ENCODE assay signal across 12 cellular contexts in genomic region chr10:47753871-47754270, GRCh38. TPM values are rescaled to one million over a fixed set of nuclear protein-coding genes. Genes with fewer than 3 reads are reported as not detected.
DNase-seq lines count a peak whose midpoint lies in the region; ATAC-seq, FAIRE-seq and TF ChIP-seq lines count a peak whose summit lies in the region.
"Not testable (repeated sequence)": the region's sequence is repeated elsewhere in the genome, so short reads cannot be mapped to it uniquely, and the experiment has no call there.
"Had no signal": no experiment of that assay in that cellular context is flagged by ENCODE, and none has a peak within 500 bp of the region (broad histone marks: within the 10 kb centered on the region; RNA-seq: fewer than 3 reads in every experiment).

No MANE protein-coding gene starts in this region.

- not testable (repeated sequence) for H3K36me3 ChIP-seq in heart right ventricle

- not testable (repeated sequence) for H3K4me2 ChIP-seq in A549

- intact Hi-C loops in Right ventricle myocardium superior (cut with DNase I); heart right ventricle (cut with DNase I); left ventricle myocardium superior (cut with micrococcal nuclease): not testable (repeated sequence)

- not testable (repeated sequence) for DNase-seq in A549 (ENCODE audit: low read depth in 1 of 2, low spot score in 1 of 2); WTC11 (ENCODE audit: low spot score); Right ventricle myocardium superior; heart right ventricle; left ventricle myocardium superior; stimulated activated effector memory CD8-positive, alpha-beta T cell treated with anti-CD3 and anti-CD28 coated beads, Interleukin-12 subunit alpha, Interleukin-12 subunit beta, amount 100 ng/mL, for 72 hours (ENCODE audit: low spot score in 2 of 2)

- H3K4me3 Mint-ChIP-seq in WTC11; stimulated activated effector memory CD8-positive, alpha-beta T cell treated with anti-CD3 and anti-CD28 coated beads, Interleukin-12 subunit alpha, Interleukin-12 subunit beta, amount 100 ng/mL, for 72 hours: not testable (repeated sequence)

- TF ChIP-seq POLR2A in A549 (IDR thresholded peaks at IDR 0.05; ENCODE audit: low read length), result not testable (repeated sequence)

- not testable (repeated sequence) for H3K36me3 Mint-ChIP-seq in WTC11; stimulated activated effector memory CD8-positive, alpha-beta T cell treated with anti-CD3 and anti-CD28 coated beads, Interleukin-12 subunit alpha, Interleukin-12 subunit beta, amount 100 ng/mL, for 72 hours

- no CpG with 5 or more reads among the region's 24 CpGs for WGBS in A549 (ENCODE audit: missing lambda C conversion rate)
- no CpG with 5 or more reads among the region's 24 CpGs for WGBS in heart right ventricle, 2 donors

- H3K27me3 ChIP-seq in heart right ventricle, result not testable (repeated sequence)

- not testable (repeated sequence) for H3K27me3 Mint-ChIP-seq in WTC11 (ENCODE audit: low read depth)

- TF ChIP-seq EP300 in A549 (IDR thresholded peaks at IDR 0.05), result not testable (repeated sequence)

- not testable (repeated sequence) for TF ChIP-seq CTCF in A549 (IDR thresholded peaks at IDR 0.05); WTC11 (IDR thresholded peaks at IDR 0.05); heart right ventricle (IDR thresholded peaks at IDR 0.05)

- H3K27ac ChIP-seq in A549, heart right ventricle: not testable (repeated sequence)

- not testable (repeated sequence) for FAIRE-seq in A549 (lab: Jason Lieb, UNC)

- not testable (repeated sequence) for H3K4me3 ChIP-seq in A549, heart right ventricle

- H3K9me3 Mint-ChIP-seq in WTC11; stimulated activated effector memory CD8-positive, alpha-beta T cell treated with anti-CD3 and anti-CD28 coated beads, Interleukin-12 subunit alpha, Interleukin-12 subunit beta, amount 100 ng/mL, for 72 hours: not testable (repeated sequence)

- POLR2A ChIA-PET in A549 (lab: Yijun Ruan, JAX); WTC11 (lab: Charles Lee): not testable (repeated sequence)

- H3K4me1 ChIP-seq in A549, heart right ventricle: not testable (repeated sequence)

- CTCF ChIA-PET in A549 (lab: Yijun Ruan, JAX); WTC11 (lab: Charles Lee): not testable (repeated sequence)

- not testable (repeated sequence) for H3K4me1 Mint-ChIP-seq in WTC11; stimulated activated effector memory CD8-positive, alpha-beta T cell treated with anti-CD3 and anti-CD28 coated beads, Interleukin-12 subunit alpha, Interleukin-12 subunit beta, amount 100 ng/mL, for 72 hours

- not testable (repeated sequence) for H3K9me3 ChIP-seq in A549, heart right ventricle

- not testable (repeated sequence) for TF ChIP-seq RAD21 in A549 (conservative IDR thresholded peaks at IDR 0.05 in 1 of 2, IDR thresholded peaks at IDR 0.05 in 1 of 2)

- ATAC-seq in A549 (peak; percentile 2 to 3; a peak in 4 of 6 replicates), WTC11 (peak; percentile 13; the same call in 1 of the 2 replicates), Right ventricle myocardium superior (ENCODE audit: poor library complexity) (peak; percentile 82), heart right ventricle (peak; percentile 31 to 67 (median 64)), left ventricle myocardium superior (peak; percentile 77)
- ATAC-seq in stimulated activated effector memory CD8-positive, alpha-beta T cell treated with anti-CD3 and anti-CD28 coated beads, Interleukin-12 subunit alpha, Interleukin-12 subunit beta, amount 100 ng/mL, for 72 hours, result peak; percentile 8

- not testable (repeated sequence) for H3K27ac Mint-ChIP-seq in WTC11; stimulated activated effector memory CD8-positive, alpha-beta T cell treated with anti-CD3 and anti-CD28 coated beads, Interleukin-12 subunit alpha, Interleukin-12 subunit beta, amount 100 ng/mL, for 72 hours

RNA-seq across cellular contexts. Expression of gene SYT15B, which starts 9.5 kb away (rescaled TPM):
- polyA plus RNA-seq in A549 (2011; rRNA removed), result 2.0 and 2.7 TPM in 2 replicates
- polyA plus RNA-seq in A549 (2012; cell fraction: cytosol; rRNA removed), result 5.6 and 6.8 TPM in 2 replicates
- polyA plus RNA-seq in A549 (2012; cell fraction: nucleus; rRNA removed), result 6.7 and 8.6 TPM in 2 replicates
- polyA plus RNA-seq in A549 (2017; fragmentation: RNase III; extraction: RNeasy Plus Mini Kit Qiagen cat#74134 plus additional on column Dnase treatment), result 1.9 to 2.1 TPM (median 2.0 TPM) in 3 replicates
- 1.6 and 3.3 TPM in 2 replicates for polyA minus RNA-seq in A549 (2011; rRNA and poly(A)+ RNA removed)
- total RNA-seq in WTC11 (2021), result 0.18 to 0.32 TPM (median 0.28 TPM) in 3 replicates
- total RNA-seq in Right ventricle myocardium superior, result 0.89 TPM
- total RNA-seq in heart right ventricle, result 1 to 10 TPM in 6 of 10 donors, under 1 TPM in 4; 0.25 to 3.8 (median 1.3) TPM
- polyA plus RNA-seq in heart right ventricle, result under 1 TPM; 0.37 to 0.67 TPM
- 1.8 TPM for total RNA-seq in left ventricle myocardium superior
- total RNA-seq: Daoy, G401 had no signal
- polyA plus RNA-seq: CD14-positive monocyte; CD4-positive, alpha-beta memory T cell; CD4-positive, CD25-positive, alpha-beta regulatory T cell; CD8-positive, alpha-beta memory T cell had no signal

Comparison
In these comparisons a context has a peak if more than half of its experiments do, and no peak if none do; other contexts are left out.
1. ATAC-seq: peak in every context shown above with its lines; median percentile 82 in Right ventricle myocardium superior; 77 in left ventricle myocardium superior; 64 in heart right ventricle; 13 in WTC11; 8 in stimulated activated effector memory CD8-positive, alpha-beta T cell treated with anti-CD3 and anti-CD28 coated beads, Interleukin-12 subunit alpha, Interleukin-12 subunit beta, amount 100 ng/mL, for 72 hours; 2 in A549.